In the genomic region with DNA sequence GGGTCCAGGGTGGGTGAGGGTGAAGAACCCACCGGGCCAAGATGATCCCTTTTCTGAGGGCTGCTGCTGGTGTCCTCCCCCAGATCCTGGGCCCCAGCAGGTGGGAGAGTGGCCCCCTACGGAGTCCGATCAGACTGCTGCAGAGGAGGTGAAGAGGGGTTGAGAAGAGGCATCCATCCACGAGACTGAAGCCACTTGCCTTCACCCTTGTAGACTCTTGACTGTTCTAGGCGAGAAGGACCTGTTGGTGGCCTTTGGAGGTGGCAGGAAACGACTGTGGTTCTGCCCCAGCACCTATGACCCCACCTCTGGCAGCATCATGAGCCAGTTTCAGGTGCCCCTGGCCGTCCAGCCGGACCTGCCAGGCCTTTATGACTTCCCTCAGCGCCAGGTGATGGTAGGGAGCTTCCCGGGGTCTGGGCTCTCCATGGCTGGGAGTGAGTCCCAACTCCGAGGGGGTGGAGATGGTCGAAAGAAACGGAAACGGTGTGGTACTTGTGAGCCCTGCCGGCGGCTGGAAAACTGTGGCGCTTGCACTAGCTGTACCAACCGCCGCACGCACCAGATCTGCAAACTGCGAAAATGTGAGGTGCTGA, we compare ENCODE assay signal across 8 cellular contexts. TPM values are rescaled to one million over a fixed set of nuclear protein-coding genes. Genes with fewer than 3 reads are reported as not detected.
DNase-seq lines count a peak whose midpoint lies in the region; ATAC-seq and TF ChIP-seq lines count a peak whose summit lies in the region.

No MANE protein-coding gene starts in this region.

- peak overlapping the region; percentile 75 for H3K4me3 Mint-ChIP-seq in osteocyte (ENCODE audit: unreplicated experiment)

- H3K27ac Mint-ChIP-seq in osteocyte (ENCODE audit: unreplicated experiment), result no peak overlapping the region

- peaks cover 51% of the 10 kb centered on the region for H3K4me1 Mint-ChIP-seq in osteocyte (ENCODE audit: unreplicated experiment)

- H3K36me3 ChIP-seq in ES-I3 (ENCODE audit: insufficient read depth, low read length) (no peaks in the 10 kb centered on the region), RWPE2 (ENCODE audit: low read depth) (peaks cover 29% of the 10 kb centered on the region), duodenal mucosa (ENCODE audit: control insufficient read depth in 1 of 2, insufficient read depth in 2 of 2, low read length in 2 of 2) (peaks cover 5 to 6% of the 10 kb centered on the region in 2 donors)

- H3K4me1 ChIP-seq in ES-I3 (ENCODE audit: insufficient read depth, low read length), result peaks cover 16% of the 10 kb centered on the region
- peaks cover 46% of the 10 kb centered on the region for H3K4me1 ChIP-seq in RWPE2 (ENCODE audit: insufficient read depth, poor library complexity, severe bottlenecking)
- peaks cover 59 to 62% of the 10 kb centered on the region in 2 donors for H3K4me1 ChIP-seq in duodenal mucosa (ENCODE audit: control insufficient read depth in 1 of 2, insufficient read depth in 2 of 2, low read length in 2 of 2)

- H3K9me3 ChIP-seq in ES-I3 (ENCODE audit: control insufficient read depth, insufficient read depth, low read length) (no peaks in the 10 kb centered on the region), RWPE2 (ENCODE audit: severe bottlenecking) (no peaks in the 10 kb centered on the region), duodenal mucosa (ENCODE audit: control insufficient read depth in 1 of 2, low read length in 2 of 2) (no peaks in the 10 kb centered on the region)

- H3K27me3 ChIP-seq in RWPE2 (ENCODE audit: insufficient read depth, poor library complexity, severe bottlenecking), result no peaks in the 10 kb centered on the region
- H3K27me3 ChIP-seq in duodenal mucosa (ENCODE audit: control insufficient read depth in 1 of 2, insufficient read depth in 2 of 2, low read length in 2 of 2), result no peaks in the 10 kb centered on the region

- H3K36me3 Mint-ChIP-seq in osteocyte (ENCODE audit: unreplicated experiment), result peaks cover 28% of the 10 kb centered on the region

- peak overlapping the region; percentile 59; the same call in 1 of the 2 replicates for H3K9ac ChIP-seq in ES-I3 (ENCODE audit: low read depth, low read length)
- H3K9ac ChIP-seq in duodenal mucosa (ENCODE audit: low read depth in 1 of 2, low read length in 2 of 2), result peak overlapping the region; percentile 33 to 58

- TF ChIP-seq CTCF in RWPE2 (IDR thresholded peaks at IDR 0.05; ENCODE audit: poor library complexity, severe bottlenecking) (no peak), osteocyte (IDR thresholded peaks at IDR 0.05) (no peak)

- DNase-seq in RWPE2 (ENCODE audit: low spot score), result no peak
- DNase-seq in osteocyte (ENCODE audit: extremely low spot score, unreplicated experiment), result no peak
- DNase-seq in stimulated activated CD8-positive, alpha-beta memory T cell treated with anti-CD3 and anti-CD28 coated beads, Interleukin-4, amount 100 ng/mL, for 48 hours, result no peak
- DNase-seq in inferior parietal cortex (ENCODE audit: extremely low spot score), result no peak

- no peaks in the 10 kb centered on the region for H3K9me3 Mint-ChIP-seq in osteocyte (ENCODE audit: unreplicated experiment)

- peaks cover 3% of the 10 kb centered on the region for H3K27me3 Mint-ChIP-seq in osteocyte (ENCODE audit: unreplicated experiment)

- H3K27ac ChIP-seq in RWPE2 (ENCODE audit: poor library complexity, severe bottlenecking), result peak overlapping the region; percentile 98
- H3K27ac ChIP-seq in duodenal mucosa (ENCODE audit: low read depth, low read length), result no peak overlapping the region

- ATAC-seq in RWPE2 (ENCODE audit: low read depth), result no peak
- ATAC-seq in GM19397 (IDR thresholded peaks at IDR 0.05; ENCODE audit: unreplicated experiment), result no peak
- ATAC-seq in HG02970 (IDR thresholded peaks at IDR 0.05; ENCODE audit: low FRiP score, unreplicated experiment), result no peak

- H3K4me3 ChIP-seq in RWPE2 (ENCODE audit: severe bottlenecking), result peak overlapping the region; percentile 39
- peak overlapping the region; percentile 72 to 75 for H3K4me3 ChIP-seq in duodenal mucosa (ENCODE audit: low read depth in 1 of 2, low read length in 2 of 2)

RNA-seq across cellular contexts. Expression of gene TET3, which starts 1.5 kb away (rescaled TPM):
- 26.5 and 27.5 TPM in 2 replicates for total RNA-seq in osteocyte

RNA-seq across cellular contexts. Expression of gene DGUOK, which starts 59.5 kb away (rescaled TPM):
- 63.9 and 64.8 TPM in 2 replicates for total RNA-seq in osteocyte
